Comparison of ENCODE assay signal across 13 cellular contexts in the genomic region with DNA sequence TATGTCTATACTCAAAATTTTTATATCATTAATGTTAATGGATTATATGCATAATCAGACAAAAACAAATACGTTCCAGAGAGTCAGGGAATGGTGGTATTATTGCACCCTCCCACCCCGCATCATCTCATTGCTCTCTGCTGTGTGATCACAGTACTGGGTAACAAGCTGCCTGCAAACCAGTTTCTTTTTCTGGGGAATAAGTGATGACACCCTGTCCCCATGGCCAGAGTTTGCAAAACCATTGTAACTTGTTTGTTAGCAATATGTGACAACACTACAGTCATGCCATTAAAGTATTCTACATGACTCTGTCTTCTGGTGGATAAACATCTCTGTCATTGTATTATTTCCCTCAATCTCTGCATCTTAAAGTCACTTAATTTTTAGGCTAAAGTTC. TPM values are rescaled to one million over a fixed set of nuclear protein-coding genes. Genes with fewer than 3 reads are reported as not detected.
DNase-seq lines count a peak whose midpoint lies in the region; ATAC-seq and TF ChIP-seq lines count a peak whose summit lies in the region.
"Had no signal": no experiment of that assay in that cellular context is flagged by ENCODE, and none has a peak within 500 bp of the region (broad histone marks: within the 10 kb centered on the region; RNA-seq: fewer than 3 reads in every experiment).

No MANE protein-coding gene starts in this region.

- H3K9ac ChIP-seq in parathyroid adenoma = no peak overlapping the region
- H3K9ac ChIP-seq: neural progenitor cell had no signal

- no peaks in the 10 kb centered on the region for H3K9me3 ChIP-seq in parathyroid adenoma (ENCODE audit: control insufficient read depth, low read length)

- no peaks in the 10 kb centered on the region for H3K27me3 Mint-ChIP-seq in natural killer cell treated with Interleukin-12 subunit alpha and Interleukin-12 subunit beta and Interleukin-15 and Interleukin-18, amount 100 ng/mL, for 72 hours
- H3K27me3 Mint-ChIP-seq in natural killer cell (ENCODE audit: low read depth in 2 of 2) = no peaks in the 10 kb centered on the region
- H3K27me3 Mint-ChIP-seq in central memory CD8-positive, alpha-beta T cell = no peaks in the 10 kb centered on the region
- H3K27me3 Mint-ChIP-seq: B cell had no signal

- H3K4me3 Mint-ChIP-seq in natural killer cell treated with Interleukin-12 subunit alpha and Interleukin-12 subunit beta and Interleukin-15 and Interleukin-18, amount 100 ng/mL, for 72 hours = peak overlapping the region; percentile 16
- H3K4me3 Mint-ChIP-seq in natural killer cell = no peak overlapping the region
- peak overlapping the region; percentile 6 for H3K4me3 Mint-ChIP-seq in central memory CD8-positive, alpha-beta T cell
- H3K4me3 Mint-ChIP-seq: B cell, neural progenitor cell had no signal

- H3K27ac ChIP-seq in parathyroid adenoma = peak overlapping the region; percentile 9
- H3K27ac ChIP-seq: neural progenitor cell had no signal

- ATAC-seq in natural killer cell treated with Interleukin-12 subunit alpha and Interleukin-12 subunit beta and Interleukin-15 and Interleukin-18, amount 100 ng/mL, for 72 hours = peak in 1 of 2 donors; percentile 55
- ATAC-seq in natural killer cell (no peak), HG03460 (IDR thresholded peaks at IDR 0.05; ENCODE audit: unreplicated experiment) (no peak), left colon (no peak), GM19324 (IDR thresholded peaks at IDR 0.05; ENCODE audit: low FRiP score, unreplicated experiment) (no peak)
- no peak for ATAC-seq in central memory CD8-positive, alpha-beta T cell (replicated peaks; ENCODE audit: extremely low read depth, poor library complexity, severe bottlenecking)

- H3K36me3 Mint-ChIP-seq in natural killer cell treated with Interleukin-12 subunit alpha and Interleukin-12 subunit beta and Interleukin-15 and Interleukin-18, amount 100 ng/mL, for 72 hours = peaks cover 12% of the 10 kb centered on the region
- H3K36me3 Mint-ChIP-seq in natural killer cell = peaks cover 9% of the 10 kb centered on the region
- peaks cover 47% of the 10 kb centered on the region for H3K36me3 Mint-ChIP-seq in central memory CD8-positive, alpha-beta T cell (ENCODE audit: insufficient read depth)

- peaks cover 53 to 59% of the 10 kb centered on the region in 2 donors for H3K4me1 Mint-ChIP-seq in natural killer cell treated with Interleukin-12 subunit alpha and Interleukin-12 subunit beta and Interleukin-15 and Interleukin-18, amount 100 ng/mL, for 72 hours (ENCODE audit: low read depth in 2 of 2)
- H3K4me1 Mint-ChIP-seq in natural killer cell = peaks cover 71 to 73% of the 10 kb centered on the region in 2 donors
- peaks cover 71% of the 10 kb centered on the region for H3K4me1 Mint-ChIP-seq in central memory CD8-positive, alpha-beta T cell

- H2AFZ ChIP-seq in parathyroid adenoma = no peak overlapping the region
- H2AFZ ChIP-seq: neural progenitor cell had no signal

- no peaks in the 10 kb centered on the region for H3K36me3 ChIP-seq in parathyroid adenoma (ENCODE audit: control insufficient read depth, insufficient read depth, low read length)
- H3K36me3 ChIP-seq: neural progenitor cell had no signal

- no peak for DNase-seq in natural killer cell treated with Interleukin-12 subunit alpha and Interleukin-12 subunit beta and Interleukin-15 and Interleukin-18, amount 100 ng/mL, for 72 hours (ENCODE audit: low spot score)
- DNase-seq in natural killer cell (no peak), left colon (no peak), NCI-H1436 treated with DMSO at 0.1 percent for 48 hours (lab: John Stamatoyannopoulos, UW) (no peak)
- DNase-seq in central memory CD8-positive, alpha-beta T cell (ENCODE audit: low spot score in 2 of 2) = no peak
- DNase-seq: kidney glomerular epithelial cell, NCI-H1436, NCI-H69 had no signal

- H3K79me2 ChIP-seq in parathyroid adenoma = peaks cover 3% of the 10 kb centered on the region

- no peak overlapping the region for H3K4me2 ChIP-seq in parathyroid adenoma (ENCODE audit: low read length)
- H3K4me2 ChIP-seq: neural progenitor cell had no signal

- TF ChIP-seq CTCF in natural killer cell (IDR thresholded peaks at IDR 0.05) (no peak), parathyroid adenoma (IDR thresholded peaks at IDR 0.05) (no peak)

- no peaks in the 10 kb centered on the region for H3K27me3 ChIP-seq in parathyroid adenoma (ENCODE audit: control insufficient read depth, insufficient read depth, low read length)

- peaks cover 45% of the 10 kb centered on the region for H3K4me1 ChIP-seq in parathyroid adenoma

- intact Hi-C loops in natural killer cell (cut with micrococcal nuclease) = no loop called here
- intact Hi-C loops in left colon (cut with DNase I, micrococcal nuclease) = no loop called here

- H3K9me3 Mint-ChIP-seq in natural killer cell treated with Interleukin-12 subunit alpha and Interleukin-12 subunit beta and Interleukin-15 and Interleukin-18, amount 100 ng/mL, for 72 hours = no peaks in the 10 kb centered on the region
- no peaks in the 10 kb centered on the region for H3K9me3 Mint-ChIP-seq in natural killer cell
- no peaks in the 10 kb centered on the region for H3K9me3 Mint-ChIP-seq in central memory CD8-positive, alpha-beta T cell
- H3K9me3 Mint-ChIP-seq: neural progenitor cell had no signal

- H3K4me3 ChIP-seq in parathyroid adenoma (ENCODE audit: low read depth, low read length) = no peak overlapping the region
- H3K4me3 ChIP-seq: neural progenitor cell had no signal

- peak overlapping the region; percentile 25 to 96 for H3K27ac Mint-ChIP-seq in natural killer cell treated with Interleukin-12 subunit alpha and Interleukin-12 subunit beta and Interleukin-15 and Interleukin-18, amount 100 ng/mL, for 72 hours
- no peak overlapping the region for H3K27ac Mint-ChIP-seq in natural killer cell
- no peak overlapping the region for H3K27ac Mint-ChIP-seq in central memory CD8-positive, alpha-beta T cell (ENCODE audit: low read depth)
- H3K27ac Mint-ChIP-seq: neural progenitor cell had no signal

RNA-seq across cellular contexts. Expression of a gene that starts 39.5 kb away (rescaled TPM):
- 10 to 100 TPM; 24.5 to 29.5 TPM for total RNA-seq in natural killer cell treated with Interleukin-12 subunit alpha and Interleukin-12 subunit beta and Interleukin-15 and Interleukin-18, amount 100 ng/mL, for 72 hours
- 10 to 100 TPM; 40.3 to 68.3 (median 56.7) TPM for total RNA-seq in natural killer cell
- 100 to 1,000 TPM; 120 to 143 TPM for total RNA-seq in left colon

Comparison
In these comparisons a context has a peak if more than half of its experiments do, and no peak if none do; other contexts are left out.
1. H3K27ac Mint-ChIP-seq: peak in natural killer cell treated with Interleukin-12 subunit alpha and Interleukin-12 subunit beta and Interleukin-15 and Interleukin-18, amount 100 ng/mL, for 72 hours (2 of 2); none in natural killer cell (0 of 2) and central memory CD8-positive, alpha-beta T cell (single experiment).